Comparison of ENCODE assay signal across 7 cellular contexts in the genomic region with DNA sequence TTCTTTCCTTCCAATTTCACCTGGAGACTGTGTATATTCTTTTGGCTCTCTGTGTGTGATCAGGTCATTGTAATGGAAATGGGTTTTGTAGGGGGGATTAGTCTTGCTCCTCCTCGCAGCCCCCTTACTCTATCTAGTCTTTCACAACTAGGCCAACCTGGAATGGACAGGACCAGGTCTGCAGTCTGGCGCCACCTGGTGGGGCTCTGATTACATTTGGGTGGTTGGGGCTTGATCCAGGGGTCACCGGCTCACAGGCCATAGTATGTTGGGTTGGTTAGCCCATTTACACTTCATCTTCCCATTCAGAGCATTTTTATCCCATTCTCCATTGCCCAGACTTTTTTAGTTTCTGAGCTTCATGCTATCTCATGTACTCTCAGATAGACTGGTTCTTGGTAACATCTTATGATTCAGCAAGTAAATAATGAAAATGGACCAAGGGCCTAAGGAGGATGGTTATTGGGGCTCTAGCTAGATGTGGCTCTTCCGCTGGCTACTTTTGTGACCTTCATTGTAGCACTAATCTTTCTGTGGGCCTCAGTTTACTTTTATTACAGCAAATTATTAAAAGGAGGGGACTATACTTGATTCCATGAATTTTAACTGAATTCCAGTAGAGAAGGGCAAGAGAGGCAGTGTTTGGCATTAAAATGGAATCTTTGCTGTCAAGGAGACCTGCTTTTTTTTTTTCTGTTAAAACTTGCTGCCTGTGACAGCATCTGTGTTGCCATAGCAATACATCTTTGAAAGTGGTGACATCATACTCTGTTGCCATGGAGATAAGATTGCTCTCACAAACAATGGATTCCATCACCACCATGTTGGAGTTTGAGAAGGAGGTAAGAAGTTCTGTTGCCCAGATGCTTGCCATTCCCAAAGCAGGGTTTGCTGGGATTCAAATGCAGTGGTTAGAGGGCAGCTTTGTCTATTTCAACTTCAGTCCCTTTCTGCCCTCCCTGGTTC.
DNase-seq lines count a peak whose midpoint lies in the region; ATAC-seq and TF ChIP-seq lines count a peak whose summit lies in the region.

No MANE protein-coding gene starts in this region.

- H3K4me1 ChIP-seq in Peyer's patch = no peaks in the 10 kb centered on the region
- H3K4me1 ChIP-seq in heart left ventricle = peaks cover 0 to 25% (median 16%) of the 10 kb centered on the region in 12 donors

- DNase-seq in GM12865 (ENCODE audit: low read depth) = peak; percentile 62
- DNase-seq in Peyer's patch = peak; percentile 64 to 84 (median 76)
- DNase-seq in activated naive CD4-positive, alpha-beta T cell (lab: John Stamatoyannopoulos, UW) = peak; percentile 10 to 48 (median 32)
- peak; percentile 63 to 85 (median 71) for DNase-seq in heart left ventricle
- no peak for DNase-seq in retinal pigment epithelial cell (ENCODE audit: low read depth)

- H3K36me3 ChIP-seq in Peyer's patch (peaks cover 0 to 82% (median 0%) of the 10 kb centered on the region in 3 donors), heart left ventricle (peaks cover 0 to 84% (median 60%) of the 10 kb centered on the region in 9 donors)

- intact Hi-C loops in heart left ventricle (cut with DNase I) = loop anchor here in 9 of 10 donors (1.0 to 10.0 kb wide), 5 partner anchors 69 to 153 kb away; no protein-coding TSS in a partner anchor

- H3K27ac ChIP-seq in Peyer's patch (no peak overlapping the region), heart left ventricle (no peak overlapping the region)

- H3K9me3 ChIP-seq in Peyer's patch (no peaks in the 10 kb centered on the region), heart left ventricle (no peaks in the 10 kb centered on the region)

- ATAC-seq in HG03139 (IDR thresholded peaks at IDR 0.05; ENCODE audit: unreplicated experiment) = peak; percentile 67
- ATAC-seq in heart left ventricle = peak; percentile 38 to 67 (median 59)
- no peak for ATAC-seq in GM18517 (IDR thresholded peaks at IDR 0.05; ENCODE audit: unreplicated experiment)

- no peak overlapping the region for H3K4me3 ChIP-seq in GM12865 (ENCODE audit: low read depth, low read length)
- H3K4me3 ChIP-seq in Peyer's patch = no peak overlapping the region
- H3K4me3 ChIP-seq in heart left ventricle = no peak overlapping the region
- no peak overlapping the region for H3K4me3 ChIP-seq in retinal pigment epithelial cell (ENCODE audit: low read length)

- no peak for TF ChIP-seq POLR2A in Peyer's patch (IDR thresholded peaks at IDR 0.05)
- no peak for TF ChIP-seq POLR2A in heart left ventricle (IDR thresholded peaks at IDR 0.05)

- no peaks in the 10 kb centered on the region for H3K27me3 ChIP-seq in Peyer's patch
- no peaks in the 10 kb centered on the region for H3K27me3 ChIP-seq in heart left ventricle

- WGBS in heart left ventricle, 4 donors = 67 to 73% (median 69%) methylated on average over 4 of the region's 4 CpGs

- TF ChIP-seq CTCF in GM12865 (IDR thresholded peaks at IDR 0.05; ENCODE audit: insufficient read depth, low read depth, low read length, missing control alignments) (peak; percentile 82), Peyer's patch (IDR thresholded peaks at IDR 0.05) (peak; percentile 28 to 71 (median 62)), heart left ventricle (IDR thresholded peaks at IDR 0.05) (peak; percentile 65 to 84 (median 75)), retinal pigment epithelial cell (conservative IDR thresholded peaks at IDR 0.05; ENCODE audit: low read depth, low read length) (peak; percentile 94)
